Comparison of ENCODE assay signal across 17 cellular contexts in genomic region chr1:157370698-157371097, GRCh38.
"Had no signal": no experiment of that assay in that cellular context is flagged by ENCODE, and none has a peak within 500 bp of the region (broad histone marks: within the 10 kb centered on the region; RNA-seq: fewer than 3 reads in every experiment).

No MANE protein-coding gene starts in this region.

- H3K9me3 ChIP-seq: body of pancreas, esophagus squamous epithelium had no signal

- H3K4me3 ChIP-seq: body of pancreas, esophagus squamous epithelium had no signal

- DNase-seq: activated CD4-positive, alpha-beta T cell treated with anti-CD3 and anti-CD28 coated beads for 1 hour; activated CD4-positive, alpha-beta T cell treated with anti-CD3 and anti-CD28 coated beads, Interleukin-2, amount 50 U/mL, for 4 hours; activated CD8-positive, alpha-beta memory T cell treated with anti-CD3 and anti-CD28 coated beads for 24 hours; activated effector memory CD4-positive, alpha-beta T cell treated with Interleukin-2 at 50 U/mL for 16 hours; activated naive CD4-positive, alpha-beta T cell treated with anti-CD3 and anti-CD28 coated beads, Interleukin-2, amount 50 U/mL, for 16 hours; activated naive CD4-positive, alpha-beta T cell treated with Interleukin-2 at 50 U/mL for 16 hours; activated T-cell treated with anti-CD3 and anti-CD28 coated beads, Interleukin-2, amount 50 U/mL, for 4 hours; amniotic stem cell; aorta; cortex of kidney; effector CD4-positive, alpha-beta T cell; esophagus squamous epithelium; T-helper 17 cell; T1000 had no signal

- H3K4me1 ChIP-seq: body of pancreas, esophagus squamous epithelium had no signal

- H3K27ac ChIP-seq: body of pancreas, epithelial cell of prostate, esophagus squamous epithelium had no signal

- H3K36me3 ChIP-seq: esophagus squamous epithelium had no signal

- H3K27me3 ChIP-seq: body of pancreas had no signal

- FAIRE-seq: frontal cortex had no signal
